ENCODE assay signal across 8 cellular contexts in the genomic region with DNA sequence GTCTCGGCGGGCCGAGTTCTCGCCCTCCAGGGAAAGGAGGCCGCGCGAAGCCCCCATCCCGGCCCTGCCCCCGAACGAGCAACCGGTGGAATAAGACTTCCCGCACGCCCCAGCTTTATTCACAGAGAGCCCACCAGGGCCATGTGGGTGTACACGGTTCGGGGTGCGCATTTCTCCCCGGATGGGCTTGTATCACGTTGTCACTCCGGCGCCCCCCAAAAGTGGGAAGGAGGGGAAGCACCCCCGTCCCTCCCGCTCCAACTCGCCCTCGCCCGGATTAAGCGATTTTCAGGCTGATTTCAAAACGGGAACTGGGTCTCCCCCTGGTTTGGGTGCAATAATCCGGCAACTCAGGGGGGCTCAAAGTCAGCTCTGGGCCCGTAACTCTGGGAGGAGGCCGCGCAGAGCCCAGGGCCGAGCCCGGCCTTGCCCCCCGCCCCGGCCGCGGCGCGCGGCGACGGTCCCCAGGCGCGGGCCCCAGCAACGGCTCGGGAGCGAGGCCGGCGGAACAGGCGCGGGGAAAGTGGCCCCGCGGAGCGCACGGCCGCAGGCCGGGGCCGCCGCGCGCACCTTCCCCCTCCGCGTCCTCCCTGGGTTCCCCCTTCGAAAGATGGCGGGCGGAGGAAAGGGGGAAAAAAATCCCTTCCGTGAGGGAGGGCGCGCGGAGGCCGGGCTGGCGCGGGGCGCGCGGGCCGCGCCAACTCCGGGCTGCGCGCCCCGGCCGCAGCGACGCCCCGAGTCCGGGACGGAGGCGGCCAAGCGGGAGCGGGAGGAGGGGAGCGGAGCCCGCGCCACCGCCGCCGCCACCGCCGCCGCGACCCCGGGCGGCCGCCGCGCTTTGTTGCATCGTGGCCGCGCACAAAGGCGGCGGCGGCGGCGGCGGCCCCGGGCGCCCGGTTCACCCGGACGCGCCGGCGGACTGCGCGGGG. TPM values are rescaled to one million over a fixed set of nuclear protein-coding genes. Genes with fewer than 3 reads are reported as not detected.
A peak's percentile ranks its signal among the peaks of the same experiment; 100 is the strongest.
DNase-seq lines count a peak whose midpoint lies in the region; ATAC-seq and TF ChIP-seq lines count a peak whose summit lies in the region.

No MANE protein-coding gene starts in this region.

- TF ChIP-seq CTCF in VCaP (conservative IDR thresholded peaks at IDR 0.05) (no peak), coronary artery (IDR thresholded peaks at IDR 0.05) (no peak)

- H3K4me3 ChIP-seq in coronary artery (peak overlapping the region; percentile 92), stomach smooth muscle (ENCODE audit: low read length in 2 of 2) (peak overlapping the region; percentile 55 to 82)

- H3K9me3 ChIP-seq in stomach smooth muscle (ENCODE audit: control insufficient read depth in 2 of 2, low read length in 2 of 2) = no peaks in the 10 kb centered on the region

- H3K27me3 ChIP-seq in stomach smooth muscle (ENCODE audit: control insufficient read depth in 1 of 2, insufficient read depth in 2 of 2, low read length in 2 of 2) = no peaks in the 10 kb centered on the region

- peak; percentile 21 for ATAC-seq in GM18868 (IDR thresholded peaks at IDR 0.05; ENCODE audit: unreplicated experiment)
- ATAC-seq in HG03457 (IDR thresholded peaks at IDR 0.05; ENCODE audit: unreplicated experiment) = peak; percentile 1

- H3K4me1 ChIP-seq in stomach smooth muscle (ENCODE audit: control insufficient read depth, insufficient read depth, low read length) = peaks cover 42% of the 10 kb centered on the region

- peak overlapping the region; percentile 66 to 83 for H3K9ac ChIP-seq in stomach smooth muscle (ENCODE audit: low read length in 2 of 2)

- DNase-seq in AG20443 (ENCODE audit: low spot score) = peak; percentile 60
- peak; percentile 75 for DNase-seq in coronary artery (ENCODE audit: low spot score)
- peak; percentile 45 to 50 for DNase-seq in lung microvascular endothelial cell (ENCODE audit: low read depth in 2 of 2)
- no peak for DNase-seq in inferior parietal cortex (ENCODE audit: extremely low spot score)

- H3K27ac ChIP-seq in VCaP (peak overlapping the region; percentile 100), coronary artery (peak overlapping the region; percentile 54 to 99), stomach smooth muscle (ENCODE audit: low read length) (peak overlapping the region; percentile 62)

- no peaks in the 10 kb centered on the region for H3K36me3 ChIP-seq in stomach smooth muscle (ENCODE audit: control insufficient read depth in 2 of 2, insufficient read depth in 2 of 2, low read length in 2 of 2)

RNA-seq across cellular contexts. Expression of a gene that starts 0.6 kb away (rescaled TPM):
- 7.1 and 7.6 TPM in 2 replicates for total RNA-seq in lung microvascular endothelial cell

RNA-seq across cellular contexts. Expression of a gene that starts 41.9 kb away (rescaled TPM):
- 4.8 TPM in 2 replicates for total RNA-seq in lung microvascular endothelial cell
